In genomic region chr14:67599698-67600561, GRCh38 we compare ENCODE assay signal across 8 cellular contexts. TPM values are rescaled to one million over a fixed set of nuclear protein-coding genes. Genes with fewer than 3 reads are reported as not detected.
DNase-seq lines count a peak whose midpoint lies in the region; ATAC-seq and TF ChIP-seq lines count a peak whose summit lies in the region.

Gene PIGH, minus strand, starts transcription at chr14:67600268. Its CDS starts 65 bp downstream, at chr14:67600203.

- H3K9me3 ChIP-seq in AG04450 (ENCODE audit: control insufficient read depth, insufficient read depth, low read length) = peaks cover 4% of the 10 kb centered on the region; the same call in 1 of the 2 replicates

- H3K27ac ChIP-seq in AG04450 (ENCODE audit: low read depth, low read length) (peak within 1 kb of the TSS; percentile 68), caudate nucleus (ENCODE audit: low read depth, low read length) (peak within 1 kb of the TSS; percentile 88)

- ATAC-seq in GM18867 (IDR thresholded peaks at IDR 0.05; ENCODE audit: unreplicated experiment) (peak; percentile 92), HG03097 (IDR thresholded peaks at IDR 0.05; ENCODE audit: low FRiP score, unreplicated experiment) (peak; percentile 86)

- TF ChIP-seq CTCF in AG04450 (IDR thresholded peaks at IDR 0.05; ENCODE audit: low read depth, low read length) = peak; percentile 56

- H3K27me3 ChIP-seq in AG04450 (ENCODE audit: control insufficient read depth, insufficient read depth, low read length) = no peaks in the 10 kb centered on the region

- CTCF ChIA-PET in AG04450 (lab: Charles Lee) = interaction anchor here (0.6 to 4.8 kb wide), 36 partner anchors 9 to 1240 kb away, joined by 3 to 35 read pairs (median 4); partner anchors contain the start of genes ARG2, ATP6V1D, EIF2S1 and RDH11

- POLR2A ChIA-PET in AG04450 (lab: Yijun Ruan, JAX) = interaction anchor here (0.6 to 1.2 kb wide), 8 partner anchors 13 to 135 kb away, joined by 3 to 4 read pairs (median 3); partner anchors contain the start of genes ARG2 and RDH11

- peak within 1 kb of the TSS; percentile 83 for H3K4me3 ChIP-seq in AG04450 (ENCODE audit: low read depth, low read length)

- DNase-seq in AG04450 (ENCODE audit: low read depth, low spot score) (peak; percentile 46), NCI-H226 (peak; percentile 84), caudate nucleus (lab: John Stamatoyannopoulos, UW) (peak in 60 of 61 donors; percentile 28 to 94 (median 86)), inferior parietal cortex (ENCODE audit: extremely low spot score) (peak; percentile 91)
- DNase-seq in activated CD4-positive, CD25-positive, alpha-beta regulatory T cell (lab: John Stamatoyannopoulos, UW) = peak; percentile 86 to 91 (median 88)
- DNase-seq in stimulated activated CD4-positive, alpha-beta T cell treated with anti-CD3 and anti-CD28 coated beads, Interleukin-12 subunit alpha, Interleukin-12 subunit beta, amount 100 ng/mL, for 4 hours = peak; percentile 94

RNA-seq across cellular contexts. Expression of gene PIGH, which starts in this region (rescaled TPM):
- 16.0 and 17.6 TPM in 2 replicates for polyA plus RNA-seq in AG04450 (2011; rRNA removed)
- polyA minus RNA-seq in AG04450 (2011; rRNA and poly(A)+ RNA removed) = 7.8 and 8.2 TPM in 2 replicates

Comparison
In these comparisons a context has a peak if more than half of its experiments do, and no peak if none do; other contexts are left out.
1. Peak in every context shown above with its lines: DNase-seq, ATAC-seq, H3K4me3 ChIP-seq and H3K27ac ChIP-seq.